ENCODE assay signal across 28 cellular contexts in genomic region chr10:20903635-20904390, GRCh38. TPM values are rescaled to one million over a fixed set of nuclear protein-coding genes. Genes with fewer than 3 reads are reported as not detected.
A peak's percentile ranks its signal among the peaks of the same experiment; 100 is the strongest.
DNase-seq lines count a peak whose midpoint lies in the region; ATAC-seq, FAIRE-seq and TF ChIP-seq lines count a peak whose summit lies in the region.
"Had no signal": no experiment of that assay in that cellular context is flagged by ENCODE, and none has a peak within 500 bp of the region (broad histone marks: within the 10 kb centered on the region; RNA-seq: fewer than 3 reads in every experiment).

No MANE protein-coding gene starts in this region.

- intact Hi-C loops in Right ventricle myocardium superior (cut with DNase I) = no loop called here
- intact Hi-C loops in right cardiac atrium (cut with DNase I) = no loop called here
- intact Hi-C loops in heart left ventricle (cut with DNase I) = no loop called here
- intact Hi-C loops in Right ventricle myocardium inferior (cut with DNase I) = no loop called here
- intact Hi-C loops in left ventricle myocardium superior (cut with micrococcal nuclease) = no loop called here

- H3K36me3 ChIP-seq in heart left ventricle = no peaks in the 10 kb centered on the region
- no peaks in the 10 kb centered on the region for H3K36me3 ChIP-seq in right atrium auricular region
- no peaks in the 10 kb centered on the region for H3K36me3 ChIP-seq in keratinocyte (ENCODE audit: control insufficient read depth in 2 of 2, extremely low read depth in 1 of 2, insufficient read depth in 2 of 2, low read length in 2 of 2)
- H3K36me3 ChIP-seq: BE2C, BLaER1 had no signal

- DNase-seq in Right ventricle myocardium superior (no peak), right cardiac atrium (no peak), heart left ventricle (no peak), Right ventricle myocardium inferior (ENCODE audit: missing footprints) (no peak), left ventricle myocardium superior (no peak), right atrium auricular region (ENCODE audit: low spot score) (no peak), keratinocyte (ENCODE audit: low read depth, low spot score) (no peak)
- DNase-seq: 8988T; ACHN; BE2C; C1 segment of cervical spinal cord; CD4-positive, alpha-beta memory T cell; CD4-positive, CD25-positive, alpha-beta regulatory T cell; CD8-positive, alpha-beta memory T cell; COR-L47; DMS 273 treated with DMSO at 0.1 percent for 48 hours; DMS153; DMS53; DMS79; DND-41; EL; GDM1 had no signal

- H3K9ac ChIP-seq in keratinocyte (ENCODE audit: control insufficient read depth, extremely low read depth, insufficient read depth, low read length) = no peak overlapping the region
- H3K9ac ChIP-seq: BLaER1 had no signal

- no peaks in the 10 kb centered on the region for H3K4me1 ChIP-seq in right cardiac atrium (ENCODE audit: control insufficient read depth, insufficient read depth, low read length)
- H3K4me1 ChIP-seq in heart left ventricle = peaks cover 0 to 7% (median 0%) of the 10 kb centered on the region in 12 donors
- H3K4me1 ChIP-seq in right atrium auricular region = no peaks in the 10 kb centered on the region
- H3K4me1 ChIP-seq in keratinocyte (ENCODE audit: control insufficient read depth, extremely low read depth, insufficient read depth, low read length) = no peaks in the 10 kb centered on the region
- H3K4me1 ChIP-seq: BE2C, BLaER1 had no signal

- peak; percentile 31 for ATAC-seq in Right ventricle myocardium superior (ENCODE audit: poor library complexity)
- ATAC-seq in right cardiac atrium = no peak
- peak; percentile 50 to 65 (median 56) for ATAC-seq in heart left ventricle
- no peak for ATAC-seq in Right ventricle myocardium inferior
- ATAC-seq in left ventricle myocardium superior = peak; percentile 58
- ATAC-seq in GM18498 (IDR thresholded peaks at IDR 0.05; ENCODE audit: unreplicated experiment) = no peak
- ATAC-seq: GM12878 had no signal

- no peak overlapping the region for H3K4me2 ChIP-seq in keratinocyte (ENCODE audit: control insufficient read depth, extremely low read depth, insufficient read depth, low read depth, low read length)
- H3K4me2 ChIP-seq: BLaER1 had no signal

- FAIRE-seq in keratinocyte (lab: Jason Lieb, UNC) = peak; percentile 13
- FAIRE-seq: A204.1, GM12878, GM12892, GM19239 had no signal

- no peaks in the 10 kb centered on the region for H3K9me3 ChIP-seq in right cardiac atrium (ENCODE audit: control insufficient read depth, low read length)
- H3K9me3 ChIP-seq in heart left ventricle = no peaks in the 10 kb centered on the region
- no peaks in the 10 kb centered on the region for H3K9me3 ChIP-seq in right atrium auricular region
- no peaks in the 10 kb centered on the region for H3K9me3 ChIP-seq in keratinocyte (ENCODE audit: control insufficient read depth, low read depth, low read length)
- H3K9me3 ChIP-seq: BE2C, BLaER1 had no signal

- H3K27me3 ChIP-seq in right cardiac atrium (ENCODE audit: control insufficient read depth, insufficient read depth) (no peaks in the 10 kb centered on the region), heart left ventricle (no peaks in the 10 kb centered on the region), right atrium auricular region (no peaks in the 10 kb centered on the region), keratinocyte (ENCODE audit: control insufficient read depth, extremely low read depth, insufficient read depth, low read length) (no peaks in the 10 kb centered on the region)
- H3K27me3 ChIP-seq: BE2C, BLaER1 had no signal

- no peak overlapping the region for H3K4me3 ChIP-seq in right cardiac atrium (ENCODE audit: low read length)
- H3K4me3 ChIP-seq in heart left ventricle = no peak overlapping the region
- no peak overlapping the region for H3K4me3 ChIP-seq in right atrium auricular region
- H3K4me3 ChIP-seq in keratinocyte (ENCODE audit: control insufficient read depth in 2 of 3, extremely low read depth in 1 of 3, insufficient read depth in 2 of 3, low read depth in 1 of 3, low read length in 3 of 3) = no peak overlapping the region
- H3K4me3 ChIP-seq: BLaER1, GM12878 had no signal

- no peaks in the 10 kb centered on the region for H4K20me1 ChIP-seq in keratinocyte (ENCODE audit: control insufficient read depth, extremely low read depth, insufficient read depth, low read length)
- H4K20me1 ChIP-seq: BLaER1 had no signal

- H2AFZ ChIP-seq in keratinocyte (ENCODE audit: control insufficient read depth, low read length) = no peak overlapping the region

- dilution Hi-C loops in keratinocyte (cut with MboI; ENCODE audit: extremely low pct_ligation_motif_present, low sequenced_read_pairs) = no loop called here

- WGBS in right cardiac atrium = 79% methylated on average over 5 of the region's 5 CpGs
- WGBS in heart left ventricle, 4 donors = 72 to 81% (median 76%) methylated on average over 5 of the region's 5 CpGs

- no peaks in the 10 kb centered on the region for H3K79me2 ChIP-seq in keratinocyte (ENCODE audit: control insufficient read depth, insufficient read depth, low read length)

- H3K27ac ChIP-seq in right cardiac atrium (ENCODE audit: low read length) = no peak overlapping the region
- H3K27ac ChIP-seq in heart left ventricle = no peak overlapping the region
- peak overlapping the region in 1 of 2 donors; percentile 6 for H3K27ac ChIP-seq in right atrium auricular region
- H3K27ac ChIP-seq in keratinocyte (ENCODE audit: control insufficient read depth, insufficient read depth, low read length) = no peak overlapping the region
- H3K27ac ChIP-seq: BLaER1 had no signal

- TF ChIP-seq POLR2A in heart left ventricle (IDR thresholded peaks at IDR 0.05) = no peak

- TF ChIP-seq CTCF in heart left ventricle (IDR thresholded peaks at IDR 0.05) (no peak), right atrium auricular region (IDR thresholded peaks at IDR 0.05) (no peak), keratinocyte (optimal IDR thresholded peaks at IDR 0.05 in 1 of 3, IDR thresholded peaks at IDR 0.05 in 1 of 3, conservative IDR thresholded peaks at IDR 0.05 in 1 of 3; ENCODE audit: extremely low read depth in 1 of 3, insufficient read depth in 2 of 3, low read length in 3 of 3) (no peak)

- no peaks in the 10 kb centered on the region for H3K9me1 ChIP-seq in keratinocyte (ENCODE audit: control insufficient read depth, extremely low read depth, insufficient read depth, low read length)

RNA-seq across cellular contexts. Expression of gene NEBL, which starts 6.7 kb away (rescaled TPM):
- total RNA-seq in Right ventricle myocardium superior = 623 TPM
- 100 to 1,000 TPM; 477 to 628 (median 505) TPM for total RNA-seq in right cardiac atrium
- 257 TPM for polyA plus RNA-seq in right cardiac atrium
- total RNA-seq in heart left ventricle = 100 to 1,000 TPM; 390 to 855 (median 591) TPM
- 100 to 1,000 TPM; 187 to 383 TPM for polyA plus RNA-seq in heart left ventricle
- 666 TPM for total RNA-seq in Right ventricle myocardium inferior
- total RNA-seq in left ventricle myocardium superior = 781 TPM
- 100 to 1,000 TPM; 304 to 550 TPM for total RNA-seq in right atrium auricular region
- 1.7 to 5.8 TPM (median 4.5 TPM) in 3 replicates for polyA plus RNA-seq in keratinocyte
- polyA plus RNA-seq in keratinocyte (2011; ENCODE audit: low read depth) = 24.1 TPM
- polyA plus RNA-seq in keratinocyte (2011; cell fraction: cytosol; rRNA removed) = 3.0 and 6.2 TPM in 2 replicates
- polyA plus RNA-seq in keratinocyte (2011; cell fraction: nucleus; rRNA removed) = 6.1 and 9.3 TPM in 2 replicates
- 1.8 and 12.6 TPM in 2 replicates for polyA plus RNA-seq in keratinocyte (2012; ENCODE audit: low replicate concordance)
- polyA minus RNA-seq in keratinocyte = 3.3 to 9.4 TPM (median 7.0 TPM) in 3 replicates
- polyA minus RNA-seq in keratinocyte (2011; cell fraction: cytosol; rRNA and poly(A)+ RNA removed) = 4.0 TPM
- 13.3 and 16.4 TPM in 2 replicates for polyA minus RNA-seq in keratinocyte (2011; cell fraction: nucleus; rRNA and poly(A)+ RNA removed)
- total RNA-seq: CD4-positive, alpha-beta memory T cell had no signal
- polyA plus RNA-seq: CD4-positive, alpha-beta memory T cell; CD8-positive, alpha-beta memory T cell had no signal

Comparison
In these comparisons a context has a peak if more than half of its experiments do, and no peak if none do; other contexts are left out.
1. ATAC-seq: peak in Right ventricle myocardium superior (single experiment), heart left ventricle (4 of 4) and left ventricle myocardium superior (single experiment); none in right cardiac atrium (0 of 2), Right ventricle myocardium inferior (single experiment) and GM18498 (single experiment).